In the genomic region with DNA sequence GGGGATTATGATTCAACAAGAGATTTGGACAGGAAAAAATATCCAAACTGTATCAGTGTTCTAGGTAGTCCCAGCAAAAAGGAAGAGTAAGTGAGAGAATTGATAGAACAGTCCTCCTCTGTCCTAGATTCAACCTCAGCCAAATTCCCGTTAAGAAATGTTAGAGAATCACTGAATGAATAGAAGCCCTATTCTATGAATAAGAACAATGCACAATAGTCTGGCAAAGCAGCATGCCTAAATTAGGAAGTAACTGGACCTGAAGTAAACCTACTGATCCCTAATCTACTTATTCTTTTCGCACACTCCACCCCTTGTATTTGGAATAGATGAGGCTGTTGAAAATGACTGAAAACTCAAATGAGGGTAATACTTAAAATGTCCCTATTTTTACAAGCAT, we compare ENCODE assay signal across 24 cellular contexts.
DNase-seq lines count a peak whose midpoint lies in the region; ATAC-seq lines count a peak whose summit lies in the region.
"Had no signal": no experiment of that assay in that cellular context is flagged by ENCODE, and none has a peak within 500 bp of the region (broad histone marks: within the 10 kb centered on the region; RNA-seq: fewer than 3 reads in every experiment).

No MANE protein-coding gene starts in this region.

- ATAC-seq in HG02623 (IDR thresholded peaks at IDR 0.05; ENCODE audit: unreplicated experiment), result no peak
- ATAC-seq: GM23338 had no signal

- peak in 2 of 61 donors; percentile 4 to 6 for DNase-seq in caudate nucleus (lab: John Stamatoyannopoulos, UW)
- peak; percentile 73 for DNase-seq in medulla oblongata (ENCODE audit: extremely low spot score)
- DNase-seq in retina, result peak; percentile 2
- no peak for DNase-seq in activated CD4-positive, alpha-beta T cell treated with anti-CD3 and anti-CD28 coated beads, Interleukin-2, amount 50 U/mL, for 1 hour
- DNase-seq in NCI-H2196 (lab: John Stamatoyannopoulos, UW; ENCODE audit: unreplicated experiment), result no peak
- DNase-seq in AML-193 (lab: John Stamatoyannopoulos, UW), result no peak
- DNase-seq: BE2C, DMS53, H9, KBM-7, MV-4-11, NCI-H1105 treated with DMSO at 0.1 percent for 48 hours, NCI-H146, NCI-H1930, NCI-H2107, NCI-H446, NCI-H524 treated with DMSO at 0.1 percent for 48 hours, NCI-H774, PC-9, Right ventricle myocardium superior, RPMI8226 had no signal

- peak overlapping the region; percentile 17 for H3K27ac ChIP-seq in caudate nucleus (ENCODE audit: low read depth, low read length)
- H3K27ac ChIP-seq: PC-9, SJSA1 had no signal

Comparison
In these comparisons a context has a peak if more than half of its experiments do, and no peak if none do; other contexts are left out.
1. DNase-seq: peak in medulla oblongata (single experiment) and retina (single experiment); none in activated CD4-positive, alpha-beta T cell treated with anti-CD3 and anti-CD28 coated beads, Interleukin-2, amount 50 U/mL, for 1 hour (single experiment), NCI-H2196 (single experiment) and AML-193 (0 of 2).